In genomic region chr17:50423553-50424159, GRCh38 we compare ENCODE assay signal across 8 cellular contexts. TPM values are rescaled to one million over a fixed set of nuclear protein-coding genes. Genes with fewer than 3 reads are reported as not detected.
DNase-seq lines count a peak whose midpoint lies in the region; ATAC-seq, FAIRE-seq and TF ChIP-seq lines count a peak whose summit lies in the region.

No MANE protein-coding gene starts in this region.

- BruUV-seq in GM12878 (replicated peaks; lab: Mats Ljungman, UMichigan), result no TSS peak

- H4K20me1 ChIP-seq in GM12878 (ENCODE audit: control insufficient read depth, insufficient read depth), result no peaks in the 10 kb centered on the region
- H4K20me1 ChIP-seq in osteoblast (ENCODE audit: insufficient read depth, low read length), result peaks cover 3% of the 10 kb centered on the region

- H3K27me3 ChIP-seq in GM12878 (replicated peaks in 1 of 2; ENCODE audit: control insufficient read depth in 2 of 2, insufficient read depth in 2 of 2, low read length in 1 of 2) (no peaks in the 10 kb centered on the region), osteoblast (ENCODE audit: insufficient read depth, low read length) (no peaks in the 10 kb centered on the region), dorsolateral prefrontal cortex (no peaks in the 10 kb centered on the region)

- SMC1A ChIA-PET in GM12878 (lab: Charles Lee; ENCODE audit: uncharacterized antibody, unreplicated experiment), result no interaction called here

- peaks cover 5% of the 10 kb centered on the region for H3K9me3 Mint-ChIP-seq in glutamatergic neuron (ENCODE audit: unreplicated experiment)

- TF ChIP-seq CTCF in GM12878 (IDR thresholded peaks at IDR 0.05 in 2 of 3, conservative IDR thresholded peaks at IDR 0.05 in 1 of 3; ENCODE audit: control insufficient read depth in 2 of 3, extremely low read depth in 1 of 3, insufficient read depth in 1 of 3, low read depth in 3 of 3, low read length in 3 of 3) (no peak), osteoblast (IDR thresholded peaks at IDR 0.05; ENCODE audit: extremely low read depth, low read depth, low read length) (no peak), dorsolateral prefrontal cortex (IDR thresholded peaks at IDR 0.05 in 54 of 56, conservative IDR thresholded peaks at IDR 0.05 in 2 of 56; ENCODE audit: low read depth in 1 of 56, partially characterized antibody in 56 of 56) (no peak), glutamatergic neuron (IDR thresholded peaks at IDR 0.05; ENCODE audit: partially characterized antibody, unreplicated experiment) (no peak)

- DNase-seq in Daoy (ENCODE audit: low read depth) (peak; percentile 89), LHCN-M2 (ENCODE audit: low read depth) (peak; percentile 91), GM12878 (ENCODE audit: low read depth, low spot score) (no peak), osteoblast (ENCODE audit: insufficient read length, low spot score, missing footprints) (peak; percentile 98), NCI-H1694 treated with DMSO at 0.1 percent for 48 hours (lab: John Stamatoyannopoulos, UW) (no peak), dorsolateral prefrontal cortex (no peak), glutamatergic neuron (no peak)

- H3K36me3 ChIP-seq in GM12878 (ENCODE audit: control insufficient read depth in 2 of 2, insufficient read depth in 2 of 2, low read length in 1 of 2) (no peaks in the 10 kb centered on the region), osteoblast (ENCODE audit: insufficient read depth, low read length) (no peaks in the 10 kb centered on the region)

- no peak overlapping the region for H3K4me2 ChIP-seq in GM12878 (ENCODE audit: control insufficient read depth, insufficient read depth)
- peak overlapping the region; percentile 53 for H3K4me2 ChIP-seq in osteoblast (ENCODE audit: insufficient read depth, low read length)

- TF ChIP-seq EP300 in GM12878 (IDR thresholded peaks at IDR 0.05; ENCODE audit: borderline replicate concordance in 1 of 2, control insufficient read depth in 1 of 2, low read depth in 2 of 2, low read length in 2 of 2), result no peak

- TF ChIP-seq POLR2A in GM12878 (IDR thresholded peaks at IDR 0.05; ENCODE audit: low read depth, low read length), result no peak

- peaks cover 6% of the 10 kb centered on the region for H3K79me2 ChIP-seq in GM12878 (ENCODE audit: control insufficient read depth, insufficient read depth, low read length)
- peaks cover 16% of the 10 kb centered on the region for H3K79me2 ChIP-seq in osteoblast (ENCODE audit: insufficient read depth, low read length)

- FAIRE-seq in GM12878 (lab: Jason Lieb, UNC), result no peak

- POLR2A ChIA-PET in GM12878 (lab: Charles Lee), result no interaction called here

- RAD21 ChIA-PET in GM12878 (lab: Charles Lee; ENCODE audit: unreplicated experiment), result no interaction called here

- in situ Hi-C loops in GM12878 (cut with MboI), result no loop called here

- H3K4me3 ChIP-seq in GM12878 (no peak overlapping the region), osteoblast (ENCODE audit: insufficient read depth, low read length) (no peak overlapping the region), dorsolateral prefrontal cortex (no peak overlapping the region)

- ATAC-seq in GM12878 (no peak), HG03097 (IDR thresholded peaks at IDR 0.05; ENCODE audit: low FRiP score, unreplicated experiment) (no peak)

- H3K4me1 ChIP-seq in GM12878 (ENCODE audit: control insufficient read depth, insufficient read depth, low read length) (peaks cover 29% of the 10 kb centered on the region), osteoblast (ENCODE audit: insufficient read depth, low read length) (peaks cover 55% of the 10 kb centered on the region)

- CTCF ChIA-PET in GM12878 (lab: Yijun Ruan, JAX), result interaction anchor here (4.5 kb wide), 1 partner anchor 26 kb away, joined by 45 read pairs; the partner anchor contains the start of gene LRRC59

- peaks cover 12% of the 10 kb centered on the region for H3K4me1 Mint-ChIP-seq in glutamatergic neuron (ENCODE audit: low read depth, unreplicated experiment)

- H3K27ac ChIP-seq in GM12878 (ENCODE audit: control insufficient read depth, insufficient read depth) (no peak overlapping the region), osteoblast (ENCODE audit: low read depth, low read length) (peak overlapping the region; percentile 72), dorsolateral prefrontal cortex (no peak overlapping the region)

- WGBS in GM12878 (ENCODE audit: insufficient coverage, insufficient replicate concordance, low lambda C conversion rate, missing lambda C conversion rate), result 85% methylated on average over 6 of the region's 6 CpGs

- no peak overlapping the region for H3K4me3 Mint-ChIP-seq in glutamatergic neuron (ENCODE audit: unreplicated experiment)

- TF ChIP-seq RAD21 in GM12878 (IDR thresholded peaks at IDR 0.05; ENCODE audit: insufficient read depth, low read depth, low read length), result no peak

- no peak overlapping the region for H3K27ac Mint-ChIP-seq in glutamatergic neuron (ENCODE audit: unreplicated experiment)

- intact Hi-C loops in GM12878 (cut with micrococcal nuclease; ENCODE audit: unreplicated experiment), result no loop called here
- intact Hi-C loops in dorsolateral prefrontal cortex (cut with DNase I), result no loop called here

- H3K27me3 Mint-ChIP-seq in glutamatergic neuron (ENCODE audit: unreplicated experiment), result peaks cover 4% of the 10 kb centered on the region

- no peak overlapping the region for H2AFZ ChIP-seq in GM12878 (ENCODE audit: control insufficient read depth, low read depth, low read length)
- H2AFZ ChIP-seq in osteoblast (ENCODE audit: low read length), result no peak overlapping the region

- H3K36me3 Mint-ChIP-seq in glutamatergic neuron (ENCODE audit: unreplicated experiment), result peaks cover 9% of the 10 kb centered on the region

- H3K9ac ChIP-seq in GM12878 (ENCODE audit: control insufficient read depth, insufficient read depth, low read length), result no peak overlapping the region

- H3K9me3 ChIP-seq in GM12878 (replicated peaks; ENCODE audit: control insufficient read depth, insufficient read depth, low read length) (no peaks in the 10 kb centered on the region), osteoblast (ENCODE audit: low read depth, low read length) (no peaks in the 10 kb centered on the region)

RNA-seq across cellular contexts. Expression of gene ACSF2, which starts 2.4 kb away (rescaled TPM):
- total RNA-seq in Daoy (2014; rRNA removed; shearing (Covaris generic)), result 8.2 and 19.3 TPM in 2 replicates
- total RNA-seq in LHCN-M2 (2014; rRNA removed) (16.6 and 17.0 TPM in 2 replicates), GM12878 (2014; rRNA removed) (22.5 and 25.1 TPM in 2 replicates), GM12878 (2014; rRNA removed; fragmentation: Illumina TruSeq; extraction: Trizol) (17.4 and 18.7 TPM in 2 replicates), GM12878 (2021) (28.5 and 32.8 TPM in 2 replicates), osteoblast (60.1 and 63.0 TPM in 2 replicates), dorsolateral prefrontal cortex (10 to 100 TPM in 114 of 120 experiments, 1 to 10 TPM in 6; 7.3 to 47.1 (median 17.3) TPM), glutamatergic neuron (ENCODE audit: unreplicated experiment) (52.2 TPM)
- polyA plus RNA-seq in LHCN-M2 (2012), result 25.9 TPM
- total RNA-seq in GM12878 (2013; cell fraction: nucleolus; rRNA removed), result 78.0 and 93.4 TPM in 2 replicates
- 19.8 TPM for polyA plus RNA-seq in GM12878 (2011; ENCODE audit: low read depth)
- polyA plus RNA-seq in GM12878 (2011; rRNA removed) (11.7 and 13.2 TPM in 2 replicates), GM12878 (2014; fragmentation: Illumina TruSeq; extraction: Trizol) (15.5 and 20.9 TPM in 2 replicates), GM12878 (2014; fragmentation: Nextera tagmentation; extraction: Ambion mirVana) (10 to 100 TPM; 10.4 to 14.8 TPM), GM12878 (2014; rRNA removed) (22.4 and 24.9 TPM in 2 replicates), GM12878 (2016; fragmentation: Nextera tagmentation; extraction: Ambion mirVana) (1 to 10 TPM; 7.1 to 8.4 TPM)
- polyA plus RNA-seq in GM12878 (2011; cell fraction: cytosol; rRNA removed), result 11.9 and 13.3 TPM in 2 replicates
- 36.0 and 60.6 TPM in 2 replicates for polyA plus RNA-seq in GM12878 (2011; cell fraction: nucleus; rRNA removed)
- 20.5 and 23.0 TPM in 2 replicates for polyA plus RNA-seq in GM12878 (2012)
- 24.4 and 33.9 TPM in 2 replicates for polyA minus RNA-seq in GM12878 (2011; rRNA and poly(A)+ RNA removed)
- polyA minus RNA-seq in GM12878 (2011; cell fraction: cytosol; rRNA and poly(A)+ RNA removed), result 4.9 and 7.8 TPM in 2 replicates
- 13.7 and 18.1 TPM in 2 replicates for polyA minus RNA-seq in GM12878 (2011; cell fraction: nucleus; rRNA and poly(A)+ RNA removed)

RNA-seq across cellular contexts. Expression of gene LRRC59, which starts 26.3 kb away (rescaled TPM):
- 151 and 155 TPM in 2 replicates for total RNA-seq in Daoy (2014; rRNA removed; shearing (Covaris generic))
- 165 and 189 TPM in 2 replicates for total RNA-seq in LHCN-M2 (2014; rRNA removed)
- polyA plus RNA-seq in LHCN-M2 (2012), result 164 TPM
- 44.7 and 47.5 TPM in 2 replicates for total RNA-seq in GM12878 (2013; cell fraction: nucleolus; rRNA removed)
- 64.3 and 72.4 TPM in 2 replicates for total RNA-seq in GM12878 (2014; rRNA removed)
- 49.2 and 54.2 TPM in 2 replicates for total RNA-seq in GM12878 (2014; rRNA removed; fragmentation: Illumina TruSeq; extraction: Trizol)
- total RNA-seq in GM12878 (2021), result 79.2 and 82.2 TPM in 2 replicates
- polyA plus RNA-seq in GM12878 (2011; ENCODE audit: low read depth), result 37.4 TPM
- 34.1 and 53.4 TPM in 2 replicates for polyA plus RNA-seq in GM12878 (2011; rRNA removed)
- polyA plus RNA-seq in GM12878 (2011; cell fraction: cytosol; rRNA removed), result 40.1 and 42.1 TPM in 2 replicates
- 34.9 and 44.1 TPM in 2 replicates for polyA plus RNA-seq in GM12878 (2011; cell fraction: nucleus; rRNA removed)
- polyA plus RNA-seq in GM12878 (2012), result 43.8 and 56.7 TPM in 2 replicates
- polyA plus RNA-seq in GM12878 (2014; fragmentation: Illumina TruSeq; extraction: Trizol), result 59.2 and 70.4 TPM in 2 replicates
- 10 to 100 TPM in 1 of 2 experiments, 1 to 10 TPM in 1; 8.8 to 17.9 TPM for polyA plus RNA-seq in GM12878 (2014; fragmentation: Nextera tagmentation; extraction: Ambion mirVana)
- polyA plus RNA-seq in GM12878 (2014; rRNA removed), result 55.7 and 63.3 TPM in 2 replicates
- 10 to 100 TPM; 75.5 to 81.2 TPM for polyA plus RNA-seq in GM12878 (2016; fragmentation: Nextera tagmentation; extraction: Ambion mirVana)
- 53.7 and 74.0 TPM in 2 replicates for polyA minus RNA-seq in GM12878 (2011; rRNA and poly(A)+ RNA removed)
- 17.4 and 25.3 TPM in 2 replicates for polyA minus RNA-seq in GM12878 (2011; cell fraction: cytosol; rRNA and poly(A)+ RNA removed)
- 22.2 and 37.4 TPM in 2 replicates for polyA minus RNA-seq in GM12878 (2011; cell fraction: nucleus; rRNA and poly(A)+ RNA removed)
- 121 and 125 TPM in 2 replicates for total RNA-seq in osteoblast
- 10 to 100 TPM; 26.1 to 54.3 (median 38.0) TPM for total RNA-seq in dorsolateral prefrontal cortex
- total RNA-seq in glutamatergic neuron (ENCODE audit: unreplicated experiment), result 73.9 TPM

RNA-seq across cellular contexts. Expression of gene CHAD, which starts 45.0 kb away (rescaled TPM):
- total RNA-seq in Daoy (2014; rRNA removed; shearing (Covaris generic)), result not detected in 2 replicates
- total RNA-seq in LHCN-M2 (2014; rRNA removed) (not detected in 2 replicates), GM12878 (2014; rRNA removed) (not detected in 2 replicates), GM12878 (2014; rRNA removed; fragmentation: Illumina TruSeq; extraction: Trizol) (not detected in 2 replicates), GM12878 (2021) (not detected in 2 replicates), osteoblast (not detected in 2 replicates), dorsolateral prefrontal cortex (10 to 100 TPM in 3 of 120 experiments, 1 to 10 TPM in 115, under 1 TPM in 2; 0.77 to 12.8 (median 3.5) TPM), glutamatergic neuron (ENCODE audit: unreplicated experiment) (not detected)
- 0.21 TPM for polyA plus RNA-seq in LHCN-M2 (2012)
- not detected in 2 replicates for total RNA-seq in GM12878 (2013; cell fraction: nucleolus; rRNA removed)
- polyA plus RNA-seq in GM12878 (2011; ENCODE audit: low read depth), result not detected
- polyA plus RNA-seq in GM12878 (2011; rRNA removed) (not detected in 2 replicates), GM12878 (2014; fragmentation: Illumina TruSeq; extraction: Trizol) (not detected in 2 replicates), GM12878 (2014; fragmentation: Nextera tagmentation; extraction: Ambion mirVana) (not detected), GM12878 (2014; rRNA removed) (not detected in 2 replicates), GM12878 (2016; fragmentation: Nextera tagmentation; extraction: Ambion mirVana) (under 1 TPM in 1 of 2 experiments, not detected in 1; 0.06 TPM)
- not detected in 2 replicates for polyA plus RNA-seq in GM12878 (2011; cell fraction: cytosol; rRNA removed)
- not detected in 2 replicates for polyA plus RNA-seq in GM12878 (2011; cell fraction: nucleus; rRNA removed)
- 0.37 and 0.39 TPM in 2 replicates for polyA plus RNA-seq in GM12878 (2012)
- not detected in 2 replicates for polyA minus RNA-seq in GM12878 (2011; rRNA and poly(A)+ RNA removed)
- not detected in 2 replicates for polyA minus RNA-seq in GM12878 (2011; cell fraction: cytosol; rRNA and poly(A)+ RNA removed)
- not detected in 2 replicates for polyA minus RNA-seq in GM12878 (2011; cell fraction: nucleus; rRNA and poly(A)+ RNA removed)

RNA-seq across cellular contexts. Expression of gene EME1, which starts 50.6 kb away (rescaled TPM):
- 9.2 and 15.4 TPM in 2 replicates for total RNA-seq in Daoy (2014; rRNA removed; shearing (Covaris generic))
- 13.9 and 18.1 TPM in 2 replicates for total RNA-seq in LHCN-M2 (2014; rRNA removed)
- 7.2 TPM for polyA plus RNA-seq in LHCN-M2 (2012)
- total RNA-seq in GM12878 (2013; cell fraction: nucleolus; rRNA removed), result 21.7 and 26.6 TPM in 2 replicates
- total RNA-seq in GM12878 (2014; rRNA removed), result 17.7 and 19.7 TPM in 2 replicates
- 18.1 and 20.6 TPM in 2 replicates for total RNA-seq in GM12878 (2014; rRNA removed; fragmentation: Illumina TruSeq; extraction: Trizol)
- total RNA-seq in GM12878 (2021), result 16.8 and 20.8 TPM in 2 replicates
- 10.7 TPM for polyA plus RNA-seq in GM12878 (2011; ENCODE audit: low read depth)
- 31.3 and 31.8 TPM in 2 replicates for polyA plus RNA-seq in GM12878 (2011; rRNA removed)
- 22.9 and 24.6 TPM in 2 replicates for polyA plus RNA-seq in GM12878 (2011; cell fraction: cytosol; rRNA removed)
- 95.0 and 154 TPM in 2 replicates for polyA plus RNA-seq in GM12878 (2011; cell fraction: nucleus; rRNA removed)
- 20.0 and 25.2 TPM in 2 replicates for polyA plus RNA-seq in GM12878 (2012)
- polyA plus RNA-seq in GM12878 (2014; fragmentation: Illumina TruSeq; extraction: Trizol), result 23.2 and 26.9 TPM in 2 replicates
- polyA plus RNA-seq in GM12878 (2014; fragmentation: Nextera tagmentation; extraction: Ambion mirVana), result 10 to 100 TPM; 13.8 to 16.7 TPM
- 22.9 and 23.7 TPM in 2 replicates for polyA plus RNA-seq in GM12878 (2014; rRNA removed)
- polyA plus RNA-seq in GM12878 (2016; fragmentation: Nextera tagmentation; extraction: Ambion mirVana), result 10 to 100 TPM; 32.6 to 40.5 TPM
- 14.3 and 16.9 TPM in 2 replicates for polyA minus RNA-seq in GM12878 (2011; rRNA and poly(A)+ RNA removed)
- 4.4 and 5.9 TPM in 2 replicates for polyA minus RNA-seq in GM12878 (2011; cell fraction: cytosol; rRNA and poly(A)+ RNA removed)
- polyA minus RNA-seq in GM12878 (2011; cell fraction: nucleus; rRNA and poly(A)+ RNA removed), result 11.7 and 13.2 TPM in 2 replicates
- total RNA-seq in osteoblast, result 0.59 and 0.72 TPM in 2 replicates
- total RNA-seq in dorsolateral prefrontal cortex, result 1 to 10 TPM in 73 of 120 experiments, under 1 TPM in 36, not detected in 11; 0.19 to 4.9 (median 1.3) TPM
- total RNA-seq in glutamatergic neuron (ENCODE audit: unreplicated experiment), result 4.7 TPM

RNA-seq across cellular contexts. Expression of gene MRPL27, which starts 50.7 kb away (rescaled TPM):
- 81.0 and 97.9 TPM in 2 replicates for total RNA-seq in Daoy (2014; rRNA removed; shearing (Covaris generic))
- 79.4 and 81.1 TPM in 2 replicates for total RNA-seq in LHCN-M2 (2014; rRNA removed)
- polyA plus RNA-seq in LHCN-M2 (2012), result 157 TPM
- 42.6 and 54.2 TPM in 2 replicates for total RNA-seq in GM12878 (2013; cell fraction: nucleolus; rRNA removed)
- 79.4 and 88.6 TPM in 2 replicates for total RNA-seq in GM12878 (2014; rRNA removed)
- 104 TPM in 2 replicates for total RNA-seq in GM12878 (2014; rRNA removed; fragmentation: Illumina TruSeq; extraction: Trizol)
- total RNA-seq in GM12878 (2021), result 83.0 and 87.9 TPM in 2 replicates
- 68.9 TPM for polyA plus RNA-seq in GM12878 (2011; ENCODE audit: low read depth)
- 109 and 154 TPM in 2 replicates for polyA plus RNA-seq in GM12878 (2011; rRNA removed)
- 185 and 201 TPM in 2 replicates for polyA plus RNA-seq in GM12878 (2011; cell fraction: cytosol; rRNA removed)
- polyA plus RNA-seq in GM12878 (2011; cell fraction: nucleus; rRNA removed), result 74.8 and 78.7 TPM in 2 replicates
- polyA plus RNA-seq in GM12878 (2012), result 52.5 and 54.3 TPM in 2 replicates
- 95.2 and 101 TPM in 2 replicates for polyA plus RNA-seq in GM12878 (2014; fragmentation: Illumina TruSeq; extraction: Trizol)
- polyA plus RNA-seq in GM12878 (2014; fragmentation: Nextera tagmentation; extraction: Ambion mirVana), result 100 to 1,000 TPM; 380 to 390 TPM
- 102 and 109 TPM in 2 replicates for polyA plus RNA-seq in GM12878 (2014; rRNA removed)
- 100 to 1,000 TPM; 224 to 244 TPM for polyA plus RNA-seq in GM12878 (2016; fragmentation: Nextera tagmentation; extraction: Ambion mirVana)
- polyA minus RNA-seq in GM12878 (2011; rRNA and poly(A)+ RNA removed), result 80.9 and 89.4 TPM in 2 replicates
- 18.0 and 19.5 TPM in 2 replicates for polyA minus RNA-seq in GM12878 (2011; cell fraction: cytosol; rRNA and poly(A)+ RNA removed)
- 29.4 and 44.1 TPM in 2 replicates for polyA minus RNA-seq in GM12878 (2011; cell fraction: nucleus; rRNA and poly(A)+ RNA removed)
- total RNA-seq in osteoblast, result 54.2 and 55.7 TPM in 2 replicates
- total RNA-seq in dorsolateral prefrontal cortex, result 10 to 100 TPM; 38.9 to 85.2 (median 61.6) TPM
- total RNA-seq in glutamatergic neuron (ENCODE audit: unreplicated experiment), result 77.2 TPM

Comparison
In these comparisons a context has a peak if more than half of its experiments do, and no peak if none do; other contexts are left out.
1. DNase-seq: peak in Daoy (single experiment), LHCN-M2 (single experiment) and osteoblast (single experiment); none in GM12878 (single experiment), NCI-H1694 treated with DMSO at 0.1 percent for 48 hours (single experiment), dorsolateral prefrontal cortex (0 of 10) and glutamatergic neuron (single experiment).